In the genomic region with DNA sequence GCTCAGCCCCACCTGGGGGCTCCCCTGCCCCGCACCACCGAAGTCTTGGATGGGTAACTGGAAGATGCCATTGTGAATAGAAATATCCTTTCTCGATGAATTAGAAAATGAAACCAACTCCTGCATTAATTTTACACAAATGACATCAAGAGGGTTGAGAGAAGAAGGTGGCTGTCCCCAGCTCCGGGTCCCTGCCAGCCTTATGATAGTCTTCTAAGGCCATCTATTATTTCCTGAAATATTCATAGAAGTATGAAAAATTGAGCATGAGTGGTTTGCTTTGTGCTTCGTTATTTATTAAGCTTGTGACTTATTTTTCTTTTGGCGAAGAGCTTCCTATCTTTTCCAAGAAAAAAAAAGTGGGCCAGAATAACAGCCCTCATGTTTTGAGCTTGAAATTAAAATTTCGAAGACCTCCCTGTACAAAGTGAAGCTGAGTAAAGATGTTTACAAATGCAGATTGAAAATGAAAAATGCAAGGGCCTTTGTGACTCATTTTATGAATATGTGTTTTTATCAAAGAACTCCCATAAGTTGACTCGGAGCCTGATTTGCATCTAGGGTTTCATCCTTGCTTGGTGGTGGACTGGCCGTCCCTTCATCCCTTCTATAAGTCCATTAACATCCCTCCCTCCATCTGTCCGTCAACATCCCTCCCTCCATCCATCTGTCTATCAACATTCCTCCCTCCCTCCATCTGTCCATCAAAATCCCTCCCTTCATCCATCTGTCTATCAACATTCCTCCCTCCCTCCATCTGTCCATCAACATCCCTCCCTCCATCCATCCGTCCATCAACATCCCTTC, we compare ENCODE assay signal across 8 cellular contexts. TPM values are rescaled to one million over a fixed set of nuclear protein-coding genes. Genes with fewer than 3 reads are reported as not detected.
DNase-seq lines count a peak whose midpoint lies in the region; ATAC-seq and TF ChIP-seq lines count a peak whose summit lies in the region.

No MANE protein-coding gene starts in this region.

- ATAC-seq in GM18870 (IDR thresholded peaks at IDR 0.05; ENCODE audit: unreplicated experiment): peak; percentile 44
- peak; percentile 33 for ATAC-seq in HG02943 (IDR thresholded peaks at IDR 0.05; ENCODE audit: low read depth, unreplicated experiment)
- ATAC-seq in lower lobe of right lung: no peak

- H3K4me1 ChIP-seq in adrenal gland (replicated peaks in 1 of 2) (no peaks in the 10 kb centered on the region), lower lobe of right lung (peaks cover 12% of the 10 kb centered on the region), vagina (peaks cover 14% of the 10 kb centered on the region)

- intact Hi-C loops in adrenal gland (cut with DNase I): no loop called here
- intact Hi-C loops in lower lobe of right lung (cut with DNase I): no loop called here
- intact Hi-C loops in vagina (cut with DNase I): no loop called here

- no peaks in the 10 kb centered on the region for H3K27me3 ChIP-seq in adrenal gland
- H3K27me3 ChIP-seq in lower lobe of right lung (ENCODE audit: low read depth): peaks cover 10% of the 10 kb centered on the region
- no peaks in the 10 kb centered on the region for H3K27me3 ChIP-seq in vagina

- WGBS in adrenal gland, 4 donors: 32 to 41% (median 38%) methylated on average over 11 of the region's 11 CpGs

- TF ChIP-seq CTCF in adrenal gland (IDR thresholded peaks at IDR 0.05) (no peak), lower lobe of right lung (IDR thresholded peaks at IDR 0.05) (no peak), vagina (IDR thresholded peaks at IDR 0.05) (no peak)

- DNase-seq in adrenal gland (peak in 1 of 7 donors; percentile 23), lower lobe of right lung (no peak), vagina (ENCODE audit: extremely low spot score in 2 of 2) (no peak), NCI-H345 treated with DMSO at 0.1 percent for 48 hours (lab: John Stamatoyannopoulos, UW; ENCODE audit: unreplicated experiment) (no peak), anterior cingulate cortex (lab: John Stamatoyannopoulos, UW) (no peak), 8988T (no peak)

- H3K9me3 ChIP-seq in adrenal gland (replicated peaks in 1 of 3) (no peaks in the 10 kb centered on the region), lower lobe of right lung (no peaks in the 10 kb centered on the region), vagina (no peaks in the 10 kb centered on the region)

- TF ChIP-seq POLR2A in adrenal gland (IDR thresholded peaks at IDR 0.05) (no peak), vagina (IDR thresholded peaks at IDR 0.05) (no peak)

- H3K27ac ChIP-seq in adrenal gland (peak overlapping the region in 3 of 5 donors; percentile 13 to 40 (median 28)), lower lobe of right lung (no peak overlapping the region), vagina (no peak overlapping the region)

- H3K4me3 ChIP-seq in adrenal gland (peak overlapping the region; percentile 11 to 77 (median 44)), lower lobe of right lung (peak overlapping the region; percentile 66), vagina (peak overlapping the region; percentile 42 to 55)

- no peaks in the 10 kb centered on the region for H3K36me3 ChIP-seq in adrenal gland (replicated peaks in 1 of 2)
- H3K36me3 ChIP-seq in lower lobe of right lung: no peaks in the 10 kb centered on the region
- no peaks in the 10 kb centered on the region for H3K36me3 ChIP-seq in vagina

RNA-seq across cellular contexts. Expression of gene CFAP46, which starts 20.5 kb away (rescaled TPM):
- total RNA-seq in adrenal gland (1 to 10 TPM in 2 of 8 donors, under 1 TPM in 3, not detected in 3; 0.15 to 1.2 (median 0.85) TPM), lower lobe of right lung (9.0 TPM), vagina (not detected)
- 1 to 10 TPM in 2 of 3 donors, under 1 TPM in 1; 0.73 to 5.5 (median 1.1) TPM for polyA plus RNA-seq in adrenal gland

Comparison
In these comparisons a context has a peak if more than half of its experiments do, and no peak if none do; other contexts are left out.
1. ATAC-seq: peak in GM18870 (single experiment) and HG02943 (single experiment); none in lower lobe of right lung (0 of 2).
2. H3K27ac ChIP-seq: peak in adrenal gland (3 of 5); none in lower lobe of right lung (single experiment) and vagina (single experiment).
3. Peak in every context shown above with its lines, with median percentiles within 50 percentile points of each other: H3K4me3 ChIP-seq.